In the genomic region with DNA sequence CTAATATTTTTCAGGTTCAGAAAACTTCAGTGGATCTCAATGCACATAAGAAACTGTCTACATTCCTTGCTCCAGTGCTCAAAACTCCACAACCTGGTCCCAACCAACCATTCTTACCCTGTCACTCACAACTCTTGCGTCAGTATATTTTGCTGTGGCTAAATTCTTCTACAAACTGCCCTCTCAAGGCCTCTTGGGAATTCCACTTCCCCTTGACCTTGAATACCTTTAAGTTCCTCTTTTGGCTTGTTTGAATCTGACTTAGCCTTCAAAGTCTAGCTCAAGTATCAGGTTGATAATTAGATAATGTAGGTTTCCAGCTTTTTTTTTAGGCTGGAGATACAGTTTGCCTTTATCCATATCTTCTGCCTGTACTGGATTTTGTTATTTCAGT, we compare ENCODE assay signal across 10 cellular contexts.
DNase-seq lines count a peak whose midpoint lies in the region; ATAC-seq lines count a peak whose summit lies in the region.
"Had no signal": no experiment of that assay in that cellular context is flagged by ENCODE, and none has a peak within 500 bp of the region (broad histone marks: within the 10 kb centered on the region; RNA-seq: fewer than 3 reads in every experiment).

No MANE protein-coding gene starts in this region.

- peak; percentile 30 for ATAC-seq in GM18870 (IDR thresholded peaks at IDR 0.05; ENCODE audit: unreplicated experiment)
- ATAC-seq in HG02852 (IDR thresholded peaks at IDR 0.05; ENCODE audit: unreplicated experiment) = peak; percentile 38
- peak; percentile 87 to 90 for ATAC-seq in naive B cell (ENCODE audit: low read depth in 2 of 2)

- DNase-seq in NCI-H226 = peak; percentile 72
- peak; percentile 46 for DNase-seq in naive B cell
- DNase-seq in DMS153 (lab: John Stamatoyannopoulos, UW) = no peak
- no peak for DNase-seq in DMS 273 (lab: John Stamatoyannopoulos, UW; ENCODE audit: unreplicated experiment)
- DNase-seq in NCI-H1105 (lab: John Stamatoyannopoulos, UW) = no peak
- DNase-seq in amniotic stem cell (lab: John Stamatoyannopoulos, UW) = no peak
- DNase-seq: NCI-H1092; stimulated activated CD4-positive, alpha-beta T cell treated with anti-CD3 and anti-CD28 coated beads, Interleukin-4, amount 100 ng/mL, for 24 hours had no signal

- H3K4me1 Mint-ChIP-seq in naive B cell = peaks cover 8 to 34% (median 29%) of the 10 kb centered on the region in 3 donors

- H3K27me3 Mint-ChIP-seq in naive B cell = no peaks in the 10 kb centered on the region

- no peaks in the 10 kb centered on the region for H3K36me3 Mint-ChIP-seq in naive B cell

- peak overlapping the region in 1 of 6 donors; percentile 64 for H3K27ac Mint-ChIP-seq in naive B cell

- peak overlapping the region in 2 of 8 donors; percentile 2 to 48 for H3K4me3 Mint-ChIP-seq in naive B cell

- no peaks in the 10 kb centered on the region for H3K9me3 Mint-ChIP-seq in naive B cell

Comparison
In these comparisons a context has a peak if more than half of its experiments do, and no peak if none do; other contexts are left out.
1. ATAC-seq: peak in every context shown above with its lines; median percentile 88 in naive B cell; 38 in HG02852; 30 in GM18870.
2. DNase-seq: peak in NCI-H226 (single experiment) and naive B cell (single experiment); none in DMS153 (single experiment), DMS 273 (single experiment), NCI-H1105 (single experiment) and amniotic stem cell (single experiment).